22 cellular contexts compared by ENCODE assay signal in the genomic region with DNA sequence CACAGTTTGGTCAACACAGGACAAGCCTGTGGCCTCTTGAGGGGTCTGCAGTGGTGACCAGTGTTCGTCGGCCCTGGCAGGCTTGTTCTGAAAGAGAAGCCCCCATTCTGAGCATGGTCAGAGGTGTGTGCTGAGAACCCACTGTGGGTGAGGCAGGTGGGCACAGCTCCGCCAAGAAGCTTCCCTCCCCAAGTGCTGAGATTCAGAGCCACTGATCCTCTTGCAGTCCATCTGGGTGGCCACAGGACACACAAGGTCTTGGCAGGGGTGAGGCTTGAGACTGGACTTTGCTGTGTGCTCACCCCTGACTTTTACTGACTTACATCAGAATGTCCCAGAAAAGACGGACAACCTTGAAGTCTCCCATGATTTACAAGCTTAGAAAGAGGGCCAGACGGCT. TPM values are rescaled to one million over a fixed set of nuclear protein-coding genes. Genes with fewer than 3 reads are reported as not detected.
A peak's percentile ranks its signal among the peaks of the same experiment; 100 is the strongest.
DNase-seq lines count a peak whose midpoint lies in the region; ATAC-seq and TF ChIP-seq lines count a peak whose summit lies in the region.
"Had no signal": no experiment of that assay in that cellular context is flagged by ENCODE, and none has a peak within 500 bp of the region (broad histone marks: within the 10 kb centered on the region; RNA-seq: fewer than 3 reads in every experiment).

No MANE protein-coding gene starts in this region.

- CTCF ChIA-PET in activated naive CD4-positive, alpha-beta T cell treated with anti-CD3 and anti-CD28 coated beads, Interleukin-2, amount 10 ng/mL, durations not matched to agents 7 days and 5 days (lab: Charles Lee): no interaction called here

- no peak for TF ChIP-seq POLR2A in adrenal gland (IDR thresholded peaks at IDR 0.05)

- WGBS in adrenal gland, 4 donors: 55 to 72% (median 60%) methylated on average over 3 to 5 of the region's 5 CpGs

- peaks cover 6% of the 10 kb centered on the region for H3K36me3 Mint-ChIP-seq in activated naive CD4-positive, alpha-beta T cell treated with anti-CD3 and anti-CD28 coated beads, Interleukin-2, amount 10 ng/mL, durations not matched to agents 7 days and 5 days

- no peaks in the 10 kb centered on the region for H3K27me3 Mint-ChIP-seq in activated naive CD4-positive, alpha-beta T cell treated with anti-CD3 and anti-CD28 coated beads, Interleukin-2, amount 10 ng/mL, durations not matched to agents 7 days and 5 days

- no peaks in the 10 kb centered on the region for H3K9me3 Mint-ChIP-seq in activated naive CD4-positive, alpha-beta T cell treated with anti-CD3 and anti-CD28 coated beads, Interleukin-2, amount 10 ng/mL, durations not matched to agents 7 days and 5 days
- H3K9me3 Mint-ChIP-seq: mesothelial cell of epicardium, neural crest cell had no signal

- no peak overlapping the region for H3K4me3 Mint-ChIP-seq in activated naive CD4-positive, alpha-beta T cell treated with anti-CD3 and anti-CD28 coated beads, Interleukin-2, amount 10 ng/mL, durations not matched to agents 7 days and 5 days
- H3K4me3 Mint-ChIP-seq: mesothelial cell of epicardium, neural crest cell had no signal

- H3K27ac Mint-ChIP-seq in activated naive CD4-positive, alpha-beta T cell treated with anti-CD3 and anti-CD28 coated beads, Interleukin-2, amount 10 ng/mL, durations not matched to agents 7 days and 5 days: no peak overlapping the region

- H3K27ac ChIP-seq in adrenal gland: peak overlapping the region in 3 of 5 donors; percentile 9 to 58 (median 23)
- H3K27ac ChIP-seq in tibial artery: peak overlapping the region; percentile 85 to 92
- H3K27ac ChIP-seq: C4-2B, prostate gland, vagina had no signal

- H3K4me1 ChIP-seq in adrenal gland (replicated peaks in 1 of 2) (peaks cover 33 to 47% of the 10 kb centered on the region in 2 donors), tibial artery (peaks cover 16 to 100% (median 87%) of the 10 kb centered on the region in 4 donors)

- H3K4me3 ChIP-seq in adrenal gland (no peak overlapping the region), tibial artery (no peak overlapping the region)
- H3K4me3 ChIP-seq: prostate gland, vagina had no signal

- TF ChIP-seq CTCF in adrenal gland (IDR thresholded peaks at IDR 0.05) (no peak), tibial artery (IDR thresholded peaks at IDR 0.05) (no peak)

- peak; percentile 10 for DNase-seq in activated naive CD4-positive, alpha-beta T cell treated with anti-CD3 and anti-CD28 coated beads, Interleukin-2, amount 10 ng/mL, durations not matched to agents 7 days and 5 days
- DNase-seq in activated naive CD4-positive, alpha-beta T cell treated with anti-CD3 and anti-CD28 coated beads, Interleukin-2, amount 50 U/mL, for 16 hours: no peak
- DNase-seq in adrenal gland (peak in 3 of 7 donors; percentile 27 to 54 (median 28)), mesenteric fat pad (ENCODE audit: low spot score) (peak; percentile 65), tibial artery (peak; percentile 19 to 65), AML-193 (lab: John Stamatoyannopoulos, UW) (no peak)
- DNase-seq: activated CD4-positive, alpha-beta T cell treated with anti-CD3 and anti-CD28 coated beads for 48 hours; amniotic stem cell; DMS153; foreskin fibroblast; GDM1; KG1; NCI-H1694 treated with DMSO at 0.1 percent for 48 hours; NCI-H774; stimulated activated CD4-positive, alpha-beta T cell treated with anti-CD3 and anti-CD28 coated beads, Interleukin-4, amount 100 ng/mL, for 24 hours had no signal

- H3K27me3 ChIP-seq in adrenal gland: no peaks in the 10 kb centered on the region
- H3K27me3 ChIP-seq in tibial artery: no peaks in the 10 kb centered on the region
- H3K27me3 ChIP-seq: vagina had no signal

- H3K36me3 ChIP-seq in adrenal gland (replicated peaks in 1 of 2) (peaks cover 0 to 6% of the 10 kb centered on the region in 2 donors), tibial artery (no peaks in the 10 kb centered on the region)
- H3K36me3 ChIP-seq: prostate gland had no signal

- H3K4me1 Mint-ChIP-seq in activated naive CD4-positive, alpha-beta T cell treated with anti-CD3 and anti-CD28 coated beads, Interleukin-2, amount 10 ng/mL, durations not matched to agents 7 days and 5 days: peaks cover 24% of the 10 kb centered on the region

- H3K9me3 ChIP-seq in adrenal gland (replicated peaks in 1 of 3) (no peaks in the 10 kb centered on the region), tibial artery (no peaks in the 10 kb centered on the region)
- H3K9me3 ChIP-seq: prostate gland, vagina had no signal

- ATAC-seq in HG03025 (IDR thresholded peaks at IDR 0.05; ENCODE audit: low FRiP score, unreplicated experiment) (no peak), GM21717 (IDR thresholded peaks at IDR 0.05; ENCODE audit: unreplicated experiment) (no peak)

- intact Hi-C loops in adrenal gland (cut with DNase I) (no loop called here), tibial artery (cut with DNase I; ENCODE audit: low total_unique reads) (no loop called here)

RNA-seq across cellular contexts. Expression of gene MPRIP, which starts 18.7 kb away (rescaled TPM):
- total RNA-seq in adrenal gland: 100 to 1,000 TPM; 109 to 234 (median 168) TPM
- polyA plus RNA-seq in adrenal gland: 100 to 1,000 TPM; 174 to 231 (median 176) TPM
- 293 TPM for total RNA-seq in mesenteric fat pad

Comparison
In these comparisons a context has a peak if more than half of its experiments do, and no peak if none do; other contexts are left out.
1. DNase-seq: peak in activated naive CD4-positive, alpha-beta T cell treated with anti-CD3 and anti-CD28 coated beads, Interleukin-2, amount 10 ng/mL, durations not matched to agents 7 days and 5 days (single experiment), mesenteric fat pad (single experiment) and tibial artery (2 of 2); none in activated naive CD4-positive, alpha-beta T cell treated with anti-CD3 and anti-CD28 coated beads, Interleukin-2, amount 50 U/mL, for 16 hours (single experiment) and AML-193 (0 of 2).